8 cellular contexts compared by ENCODE assay signal in the genomic region with DNA sequence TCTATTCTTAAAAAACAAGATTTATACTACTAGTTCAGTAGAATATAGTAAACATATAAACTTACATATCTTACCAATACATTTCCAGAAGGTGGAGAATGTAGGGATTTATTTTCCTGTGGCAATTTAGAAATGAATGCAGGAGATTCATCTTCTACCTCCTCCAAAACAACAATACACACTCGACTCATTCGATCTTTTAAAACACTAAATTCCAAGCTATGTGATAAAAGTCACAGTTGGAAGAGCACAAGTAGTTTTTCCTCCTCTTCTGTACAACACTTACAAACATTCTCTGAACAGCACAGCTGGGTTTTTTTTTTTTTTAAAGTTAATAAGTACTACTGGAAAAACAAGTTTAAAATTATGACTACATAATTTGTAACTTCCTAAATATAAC. TPM values are rescaled to one million over a fixed set of nuclear protein-coding genes. Genes with fewer than 3 reads are reported as not detected.
DNase-seq lines count a peak whose midpoint lies in the region; ATAC-seq and TF ChIP-seq lines count a peak whose summit lies in the region.

No MANE protein-coding gene starts in this region.

- H3K27ac ChIP-seq in GM23248: peak overlapping the region; percentile 99
- peak overlapping the region; percentile 53 for H3K27ac ChIP-seq in SU-DHL-6 (ENCODE audit: low read depth, low read length)
- peak overlapping the region; percentile 88 for H3K27ac ChIP-seq in skeletal muscle tissue (ENCODE audit: low read depth, low read length)

- WGBS in GM23248 (ENCODE audit: low coverage in 1 of 2, low lambda C conversion rate in 2 of 2, missing lambda C conversion rate in 2 of 2), 2 experiments: 1 to 2% methylated on average over 2 of the region's 2 CpGs

- DNase-seq in GM23248 (no peak), fibroblast of mammary gland (ENCODE audit: low read depth) (no peak), sciatic nerve (ENCODE audit: low spot score) (no peak)

- H3K9ac ChIP-seq in GM23248 (peak overlapping the region; percentile 100), SU-DHL-6 (ENCODE audit: low read length) (peak overlapping the region; percentile 12; the same call in 1 of the 2 replicates), skeletal muscle tissue (ENCODE audit: low read depth in 1 of 3, low read length in 3 of 3) (peak overlapping the region; percentile 70 to 85 (median 71))

- H3K9me2 ChIP-seq in GM23248 (ENCODE audit: insufficient read depth): no peaks in the 10 kb centered on the region
- H3K9me2 ChIP-seq in SU-DHL-6 (replicated peaks; ENCODE audit: insufficient read depth, low read length): no peaks in the 10 kb centered on the region

- TF ChIP-seq CTCF in SU-DHL-6 (IDR thresholded peaks at IDR 0.05; ENCODE audit: insufficient read depth, low read length, poor library complexity, severe bottlenecking): no peak
- no peak for TF ChIP-seq CTCF in fibroblast of mammary gland (conservative IDR thresholded peaks at IDR 0.05; ENCODE audit: control insufficient read depth, insufficient read depth, low read depth, low read length)

- ATAC-seq in GM19351 (IDR thresholded peaks at IDR 0.05; ENCODE audit: unreplicated experiment): no peak
- no peak for ATAC-seq in sciatic nerve
- ATAC-seq in GM21367 (IDR thresholded peaks at IDR 0.05; ENCODE audit: unreplicated experiment): no peak
- ATAC-seq in GM21447 (IDR thresholded peaks at IDR 0.05; ENCODE audit: unreplicated experiment): no peak

- peak overlapping the region; percentile 99 for H3K4me2 ChIP-seq in GM23248 (ENCODE audit: unreplicated experiment)
- peak overlapping the region; percentile 63 for H3K4me2 ChIP-seq in SU-DHL-6 (ENCODE audit: low read depth, low read length, poor library complexity, severe bottlenecking)

- no peaks in the 10 kb centered on the region for H4K20me1 ChIP-seq in GM23248 (ENCODE audit: insufficient read depth)
- peaks cover 11% of the 10 kb centered on the region; the same call in 1 of the 2 replicates for H4K20me1 ChIP-seq in SU-DHL-6 (ENCODE audit: low read depth, low read length)

- H3K4me1 ChIP-seq in GM23248 (ENCODE audit: insufficient read depth): peaks cover 41% of the 10 kb centered on the region
- peaks cover 2 to 6% (median 4%) of the 10 kb centered on the region in 3 donors for H3K4me1 ChIP-seq in skeletal muscle tissue (ENCODE audit: control insufficient read depth in 3 of 3, insufficient read depth in 3 of 3, low read length in 3 of 3)

- H2AFZ ChIP-seq in GM23248 (no peak overlapping the region), SU-DHL-6 (ENCODE audit: low read depth, low read length, severe bottlenecking) (no peak overlapping the region)

- H3F3A ChIP-seq in GM23248 (ENCODE audit: insufficient read depth) (peaks cover 42% of the 10 kb centered on the region), SU-DHL-6 (ENCODE audit: insufficient read depth) (peaks cover 26% of the 10 kb centered on the region; the same call in 1 of the 2 replicates)

- H3K4me3 ChIP-seq in GM23248: peak overlapping the region; percentile 95
- peak overlapping the region; percentile 36 for H3K4me3 ChIP-seq in SU-DHL-6 (ENCODE audit: insufficient read depth, low read length, poor library complexity, severe bottlenecking)
- peak overlapping the region; percentile 92 for H3K4me3 ChIP-seq in fibroblast of mammary gland (ENCODE audit: control insufficient read depth, low read depth, low read length)
- peak overlapping the region; percentile 67 to 83 (median 76) for H3K4me3 ChIP-seq in skeletal muscle tissue (ENCODE audit: low read length in 3 of 3)

- no peaks in the 10 kb centered on the region for H3K9me3 ChIP-seq in GM23248 (ENCODE audit: low read depth)
- H3K9me3 ChIP-seq in SU-DHL-6 (ENCODE audit: insufficient read depth, low read length): no peaks in the 10 kb centered on the region
- no peaks in the 10 kb centered on the region for H3K9me3 ChIP-seq in skeletal muscle tissue (ENCODE audit: control insufficient read depth in 3 of 3, low read length in 3 of 3)

- H3K27me3 ChIP-seq in GM23248 (replicated peaks; ENCODE audit: insufficient read depth) (no peaks in the 10 kb centered on the region), SU-DHL-6 (ENCODE audit: low read length) (no peaks in the 10 kb centered on the region), skeletal muscle tissue (ENCODE audit: control insufficient read depth in 3 of 3, insufficient read depth in 3 of 3, low read length in 3 of 3) (no peaks in the 10 kb centered on the region)

- in situ Hi-C loops in GM23248 (cut with MboI): no loop called here

- peaks cover 85% of the 10 kb centered on the region for H3K79me2 ChIP-seq in GM23248 (ENCODE audit: insufficient read depth)
- peaks cover 70% of the 10 kb centered on the region for H3K79me2 ChIP-seq in SU-DHL-6 (ENCODE audit: insufficient read depth, low read length)

- intact Hi-C loops in sciatic nerve (cut with DNase I): no loop called here

- H3K36me3 ChIP-seq in GM23248 (ENCODE audit: low read depth): peaks cover 23% of the 10 kb centered on the region
- peaks cover 15% of the 10 kb centered on the region for H3K36me3 ChIP-seq in SU-DHL-6 (ENCODE audit: low read length)
- no peaks in the 10 kb centered on the region for H3K36me3 ChIP-seq in skeletal muscle tissue (ENCODE audit: control insufficient read depth in 3 of 3, insufficient read depth in 3 of 3, low read length in 3 of 3)

RNA-seq across cellular contexts. Expression of gene ANKRD28, which starts 1.4 kb away (rescaled TPM):
- 55.6 and 68.9 TPM in 2 replicates for total RNA-seq in GM23248 (2014; rRNA removed; shearing (Covaris generic))
- polyA plus RNA-seq in GM23248 (2016; fragmentation: Nextera tagmentation; extraction: Ambion mirVana): 22.6 and 23.1 TPM in 2 replicates
- total RNA-seq in skeletal muscle tissue (43.8 TPM), sciatic nerve (71.9 TPM)

Comparison
In these comparisons a context has a peak if more than half of its experiments do, and no peak if none do; other contexts are left out.
1. H3K4me3 ChIP-seq: peak in every context shown above with its lines; median percentile 95 in GM23248; 92 in fibroblast of mammary gland; 76 in skeletal muscle tissue; 36 in SU-DHL-6.
2. H3K9ac ChIP-seq: peak in every context shown above with its lines; median percentile 100 in GM23248; 71 in skeletal muscle tissue; 12 in SU-DHL-6.